ENCODE assay signal across 7 cellular contexts in genomic region chr1:89023026-89023425, GRCh38. TPM values are rescaled to one million over a fixed set of nuclear protein-coding genes. Genes with fewer than 3 reads are reported as not detected.
DNase-seq lines count a peak whose midpoint lies in the region; ATAC-seq and TF ChIP-seq lines count a peak whose summit lies in the region.

No MANE protein-coding gene starts in this region.

- DNase-seq in PC-9 (no peak), esophagus squamous epithelium (lab: John Stamatoyannopoulos, UW) (no peak), T1000 (lab: John Stamatoyannopoulos, UW) (no peak), activated gamma-delta T cell treated with Interleukin-2 at 50 U/mL for 16 hours (no peak), AG20443 (ENCODE audit: low spot score) (no peak)
- no peak for DNase-seq in stimulated activated effector memory CD8-positive, alpha-beta T cell treated with anti-CD3 and anti-CD28 coated beads, Interleukin-12 subunit alpha, Interleukin-12 subunit beta, amount 100 ng/mL, for 72 hours (ENCODE audit: low spot score in 2 of 2)

- BruUV-seq in PC-9 (replicated peaks; lab: Mats Ljungman, UMichigan) = no TSS peak

- H2AFZ ChIP-seq in PC-9 = peak overlapping the region; percentile 79

- H3K9me3 ChIP-seq in PC-9 (ENCODE audit: insufficient read depth, low read depth) (no peaks in the 10 kb centered on the region), esophagus squamous epithelium (no peaks in the 10 kb centered on the region)

- intact Hi-C loops in PC-9 (cut with micrococcal nuclease; ENCODE audit: unreplicated experiment) (loop anchor here (2.0 kb wide), 1 partner anchor 42 kb away; the partner anchor contains the start of gene GBP1), esophagus squamous epithelium (cut with DNase I) (no loop called here)

- H3K4me2 ChIP-seq in PC-9 = peak overlapping the region; percentile 80

- peaks cover 57% of the 10 kb centered on the region for H3K4me1 Mint-ChIP-seq in stimulated activated effector memory CD8-positive, alpha-beta T cell treated with anti-CD3 and anti-CD28 coated beads, Interleukin-12 subunit alpha, Interleukin-12 subunit beta, amount 100 ng/mL, for 72 hours

- peaks cover 23% of the 10 kb centered on the region for H3K36me3 Mint-ChIP-seq in stimulated activated effector memory CD8-positive, alpha-beta T cell treated with anti-CD3 and anti-CD28 coated beads, Interleukin-12 subunit alpha, Interleukin-12 subunit beta, amount 100 ng/mL, for 72 hours

- peak overlapping the region; percentile 57 for H3K4me3 ChIP-seq in PC-9
- H3K4me3 ChIP-seq in esophagus squamous epithelium = peak overlapping the region in 3 of 4 donors; percentile 49 to 70 (median 51)

- H3K9me3 Mint-ChIP-seq in stimulated activated effector memory CD8-positive, alpha-beta T cell treated with anti-CD3 and anti-CD28 coated beads, Interleukin-12 subunit alpha, Interleukin-12 subunit beta, amount 100 ng/mL, for 72 hours = peaks cover 8% of the 10 kb centered on the region

- TF ChIP-seq CTCF in PC-9 (conservative IDR thresholded peaks at IDR 0.05) (no peak), esophagus squamous epithelium (IDR thresholded peaks at IDR 0.05) (no peak)

- H3K79me2 ChIP-seq in PC-9 (ENCODE audit: low read depth) = peaks cover 12% of the 10 kb centered on the region

- H3K27me3 ChIP-seq in PC-9 (ENCODE audit: insufficient read depth, low read depth) (no peaks in the 10 kb centered on the region), esophagus squamous epithelium (no peaks in the 10 kb centered on the region)

- H4K20me1 ChIP-seq in PC-9 (ENCODE audit: insufficient read depth) = no peaks in the 10 kb centered on the region

- 0 out of 2 replicates have a peak, but pooled peaks cover 10% of the 10 kb centered on the region for H3K36me3 ChIP-seq in PC-9 (ENCODE audit: low read depth)
- peaks cover 0 to 19% (median 0%) of the 10 kb centered on the region in 3 donors for H3K36me3 ChIP-seq in esophagus squamous epithelium

- CTCF ChIA-PET in PC-9 (lab: Charles Lee) = interaction anchor here (0.6 kb wide), 1 partner anchor 1758 kb away, joined by 3 read pairs; no protein-coding TSS in a partner anchor

- H3F3A ChIP-seq in PC-9 (ENCODE audit: insufficient read depth, low read depth) = peaks cover 28% of the 10 kb centered on the region

- peak overlapping the region; percentile 76 for H3K4me3 Mint-ChIP-seq in stimulated activated effector memory CD8-positive, alpha-beta T cell treated with anti-CD3 and anti-CD28 coated beads, Interleukin-12 subunit alpha, Interleukin-12 subunit beta, amount 100 ng/mL, for 72 hours

- peaks cover 38% of the 10 kb centered on the region for H3K4me1 ChIP-seq in PC-9 (replicated peaks; ENCODE audit: insufficient read depth)
- H3K4me1 ChIP-seq in esophagus squamous epithelium = peaks cover 2 to 51% (median 13%) of the 10 kb centered on the region in 3 donors

- TF ChIP-seq POLR2A in esophagus squamous epithelium (IDR thresholded peaks at IDR 0.05) = no peak

- peak overlapping the region; percentile 78 for H3K27ac ChIP-seq in PC-9
- peak overlapping the region; percentile 82 to 90 (median 88) for H3K27ac ChIP-seq in esophagus squamous epithelium

- peak; percentile 9 for ATAC-seq in GM19397 (IDR thresholded peaks at IDR 0.05; ENCODE audit: unreplicated experiment)
- no peak for ATAC-seq in stimulated activated effector memory CD8-positive, alpha-beta T cell treated with anti-CD3 and anti-CD28 coated beads, Interleukin-12 subunit alpha, Interleukin-12 subunit beta, amount 100 ng/mL, for 72 hours

- H3K9me2 ChIP-seq in PC-9 (ENCODE audit: insufficient read depth) = no peaks in the 10 kb centered on the region

- POLR2A ChIA-PET in PC-9 (lab: Charles Lee; ENCODE audit: unreplicated experiment) = interaction anchor here (0.9 kb wide), 1 partner anchor 94 kb away, joined by 6 read pairs; no protein-coding TSS in a partner anchor

- H3K27ac Mint-ChIP-seq in stimulated activated effector memory CD8-positive, alpha-beta T cell treated with anti-CD3 and anti-CD28 coated beads, Interleukin-12 subunit alpha, Interleukin-12 subunit beta, amount 100 ng/mL, for 72 hours = peak overlapping the region; percentile 89

RNA-seq across cellular contexts. Expression of gene GBP3, which starts 0.4 kb away (rescaled TPM):
- total RNA-seq in PC-9 (2021) (17.7 and 22.6 TPM in 2 replicates), esophagus squamous epithelium (10 to 100 TPM in 3 of 4 donors, 1 to 10 TPM in 1; 9.6 to 16.7 (median 12.9) TPM)

RNA-seq across cellular contexts. Expression of gene KYAT3, which starts 30.6 kb away (rescaled TPM):
- 13.6 and 16.6 TPM in 2 replicates for total RNA-seq in PC-9 (2021)
- total RNA-seq in esophagus squamous epithelium = 10 to 100 TPM; 13.8 to 41.4 (median 33.0) TPM

RNA-seq across cellular contexts. Expression of gene RBMXL1, which starts 30.6 kb away (rescaled TPM):
- total RNA-seq in PC-9 (2021) (8.2 and 9.7 TPM in 2 replicates), esophagus squamous epithelium (10 to 100 TPM; 12.4 to 32.0 (median 16.8) TPM)

RNA-seq across cellular contexts. Expression of gene GBP1, which starts 42.0 kb away (rescaled TPM):
- total RNA-seq in PC-9 (2021) (6.0 and 7.3 TPM in 2 replicates), esophagus squamous epithelium (10 to 100 TPM in 3 of 4 donors, 1 to 10 TPM in 1; 6.3 to 22.1 (median 15.2) TPM)
